ENCODE assay signal across 28 cellular contexts in the genomic region with DNA sequence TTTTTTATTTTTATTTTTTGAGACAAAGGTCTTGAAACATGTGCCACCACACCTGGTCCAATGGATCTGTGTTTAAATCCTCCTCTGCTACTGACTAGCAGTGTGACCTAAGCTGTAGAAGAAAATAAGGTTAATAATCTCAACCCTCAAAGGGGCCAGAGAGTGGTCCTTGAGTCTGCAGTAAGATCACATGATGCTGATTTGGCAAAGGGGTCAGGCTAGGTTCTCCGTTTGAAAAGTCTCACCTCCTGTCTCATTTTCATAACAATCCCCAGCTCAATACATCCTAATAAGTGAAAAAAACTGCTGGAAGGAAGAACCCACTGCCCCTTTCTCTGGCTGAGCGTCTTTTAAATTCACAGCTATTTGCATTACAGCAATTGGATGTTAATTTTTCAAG. TPM values are rescaled to one million over a fixed set of nuclear protein-coding genes. Genes with fewer than 3 reads are reported as not detected.
"Had no signal": no experiment of that assay in that cellular context is flagged by ENCODE, and none has a peak within 500 bp of the region (broad histone marks: within the 10 kb centered on the region; RNA-seq: fewer than 3 reads in every experiment).

No MANE protein-coding gene starts in this region.

- H3K27me3 Mint-ChIP-seq: activated CD4-positive, alpha-beta memory T cell treated with anti-CD3 and anti-CD28 coated beads for 36 hours; activated CD4-positive, alpha-beta T cell treated with anti-CD3 and anti-CD28 coated beads, Interleukin-2, amount 10 ng/mL, durations not matched to agents 7 days and 5 days; activated naive CD8-positive, alpha-beta T cell treated with anti-CD3 and anti-CD28 coated beads, Interleukin-2, amount 50 U/mL, for 24 hours; central memory CD8-positive, alpha-beta T cell; T-cell had no signal

- H3K27me3 ChIP-seq: ascending aorta, body of pancreas had no signal

- H3K4me1 Mint-ChIP-seq: central memory CD8-positive, alpha-beta T cell had no signal

- H3K4me1 ChIP-seq: ascending aorta had no signal

- H3K4me3 Mint-ChIP-seq: activated CD4-positive, alpha-beta memory T cell treated with anti-CD3 and anti-CD28 coated beads for 36 hours; activated CD4-positive, alpha-beta T cell treated with anti-CD3 and anti-CD28 coated beads, Interleukin-2, amount 10 ng/mL, durations not matched to agents 7 days and 5 days; activated naive CD8-positive, alpha-beta T cell treated with anti-CD3 and anti-CD28 coated beads, Interleukin-2, amount 50 U/mL, for 24 hours; activated T-cell treated with anti-CD3 and anti-CD28 coated beads, Interleukin-2, amount 50 U/mL, for 4 hours; central memory CD8-positive, alpha-beta T cell; T-cell had no signal

- H3K27ac Mint-ChIP-seq: activated CD4-positive, alpha-beta memory T cell treated with anti-CD3 and anti-CD28 coated beads for 36 hours; activated CD4-positive, alpha-beta T cell treated with anti-CD3 and anti-CD28 coated beads, Interleukin-2, amount 10 ng/mL, durations not matched to agents 7 days and 5 days; activated naive CD4-positive, alpha-beta T cell treated with anti-CD3 and anti-CD28 coated beads, Interleukin-2, amount 50 U/mL, for 72 hours; activated naive CD8-positive, alpha-beta T cell treated with anti-CD3 and anti-CD28 coated beads, Interleukin-2, amount 50 U/mL, for 24 hours; T-cell had no signal

- H3K4me3 ChIP-seq: ascending aorta, body of pancreas, SK-N-MC had no signal

- H3K36me3 Mint-ChIP-seq: activated CD4-positive, alpha-beta memory T cell treated with anti-CD3 and anti-CD28 coated beads for 36 hours; activated naive CD4-positive, alpha-beta T cell treated with anti-CD3 and anti-CD28 coated beads, Interleukin-2, amount 50 U/mL, for 72 hours; T-cell had no signal

- H3K27ac ChIP-seq: ascending aorta, body of pancreas, KMS-11, SK-N-MC had no signal

- H3K9ac ChIP-seq: KMS-11 had no signal

- H3K9me3 Mint-ChIP-seq: activated CD4-positive, alpha-beta memory T cell treated with anti-CD3 and anti-CD28 coated beads for 36 hours; activated CD4-positive, alpha-beta T cell treated with anti-CD3 and anti-CD28 coated beads, Interleukin-2, amount 10 ng/mL, durations not matched to agents 7 days and 5 days; activated naive CD4-positive, alpha-beta T cell treated with anti-CD3 and anti-CD28 coated beads, Interleukin-2, amount 50 U/mL, for 72 hours; activated naive CD8-positive, alpha-beta T cell treated with anti-CD3 and anti-CD28 coated beads, Interleukin-2, amount 50 U/mL, for 24 hours; activated T-cell treated with anti-CD3 and anti-CD28 coated beads, Interleukin-2, amount 50 U/mL, for 4 hours; central memory CD8-positive, alpha-beta T cell; T-cell had no signal

- ATAC-seq: activated naive CD4-positive, alpha-beta T cell treated with anti-CD3 and anti-CD28 coated beads, Interleukin-2, amount 50 U/mL, for 72 hours; activated naive CD8-positive, alpha-beta T cell treated with anti-CD3 and anti-CD28 coated beads, Interleukin-2, amount 50 U/mL, for 24 hours; activated T-cell treated with anti-CD3 and anti-CD28 coated beads, Interleukin-2, amount 50 U/mL, for 4 hours; body of pancreas; Panc1; Right ventricle myocardium inferior; T-cell had no signal

- DNase-seq: activated CD4-positive, alpha-beta memory T cell treated with anti-CD3 and anti-CD28 coated beads for 36 hours; activated CD4-positive, alpha-beta T cell treated with anti-CD3 and anti-CD28 coated beads, Interleukin-2, amount 10 ng/mL, durations not matched to agents 7 days and 5 days; activated CD4-positive, CD25-positive, alpha-beta regulatory T cell; activated CD8-positive, alpha-beta memory T cell treated with anti-CD3 and anti-CD28 coated beads for 24 hours; activated effector memory CD4-positive, alpha-beta T cell treated with anti-CD3 and anti-CD28 coated beads, Interleukin-2, amount 50 U/mL, for 16 hours; activated naive CD4-positive, alpha-beta T cell treated with Interleukin-2 at 50 U/mL for 16 hours; activated naive CD8-positive, alpha-beta T cell treated with anti-CD3 and anti-CD28 coated beads, Interleukin-2, amount 50 U/mL, for 24 hours; activated T-cell treated with anti-CD3 and anti-CD28 coated beads, Interleukin-2, amount 50 U/mL, for 4 hours; amniotic stem cell; body of pancreas; MM.1S; NCI-H1930; NCI-H345; NCI-H510A; NCI-H526 treated with DMSO at 0.1 percent for 48 hours; NCI-H82; OCI-M1; RPMI8226; T-cell; T-helper 2 cell; T1000 had no signal

- H3K4me2 ChIP-seq: KMS-11 had no signal

- H3K36me3 ChIP-seq: ascending aorta had no signal

RNA-seq across cellular contexts. Expression of a gene that starts 14.7 kb away (rescaled TPM):
- total RNA-seq: ascending aorta had no signal
